16 cellular contexts compared by ENCODE assay signal in the genomic region with DNA sequence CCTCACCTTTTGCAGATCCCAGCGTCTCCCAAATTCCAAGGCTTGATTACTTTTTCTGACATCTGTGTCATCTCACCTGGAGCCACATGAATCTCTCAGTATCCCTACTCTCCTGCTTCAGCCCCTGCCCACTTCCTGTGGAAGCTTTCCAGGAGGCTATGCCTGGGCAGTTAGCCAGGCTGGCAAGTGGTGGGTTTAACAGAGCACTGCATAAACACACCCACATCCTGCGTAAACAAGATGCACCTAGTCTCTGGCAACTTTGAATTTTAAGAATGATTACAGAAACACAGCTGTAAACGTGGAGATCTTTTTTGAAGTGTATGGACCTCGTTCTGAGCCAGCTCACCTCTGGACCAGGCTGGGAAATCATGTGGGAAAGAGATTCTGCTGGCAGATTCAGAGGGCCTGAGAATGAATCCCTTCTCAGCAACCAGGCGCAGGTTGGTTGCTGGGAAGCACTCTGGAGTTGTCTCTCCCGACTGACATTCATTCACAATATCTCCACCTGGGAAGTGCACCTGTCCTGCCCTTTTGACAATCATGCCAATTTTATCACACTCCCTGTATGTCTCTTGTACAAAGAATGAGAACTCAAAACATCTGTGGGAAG. TPM values are rescaled to one million over a fixed set of nuclear protein-coding genes. Genes with fewer than 3 reads are reported as not detected.
A peak's percentile ranks its signal among the peaks of the same experiment; 100 is the strongest.
DNase-seq lines count a peak whose midpoint lies in the region; ATAC-seq and TF ChIP-seq lines count a peak whose summit lies in the region.
"Had no signal": no experiment of that assay in that cellular context is flagged by ENCODE, and none has a peak within 500 bp of the region (broad histone marks: within the 10 kb centered on the region; RNA-seq: fewer than 3 reads in every experiment).

No MANE protein-coding gene starts in this region.

- no peak for ATAC-seq in HG03108 (IDR thresholded peaks at IDR 0.05; ENCODE audit: unreplicated experiment)
- ATAC-seq in GM19035 (IDR thresholded peaks at IDR 0.05; ENCODE audit: unreplicated experiment), result no peak
- ATAC-seq: heart right ventricle had no signal

- H3K4me3 ChIP-seq in esophagus muscularis mucosa (no peak overlapping the region), esophagus squamous epithelium (no peak overlapping the region)
- H3K4me3 ChIP-seq: heart right ventricle, lung had no signal

- no peak for TF ChIP-seq CTCF in esophagus muscularis mucosa (IDR thresholded peaks at IDR 0.05)
- no peak for TF ChIP-seq CTCF in esophagus squamous epithelium (IDR thresholded peaks at IDR 0.05)

- 60% methylated on average over 6 of the region's 6 CpGs for WGBS in esophagus muscularis mucosa
- 53 to 60% methylated on average over 5 to 6 of the region's 6 CpGs for WGBS in esophagus squamous epithelium, 2 donors

- H3K4me1 ChIP-seq in esophagus muscularis mucosa (peaks cover 0 to 30% (median 21%) of the 10 kb centered on the region in 4 donors), esophagus squamous epithelium (peaks cover 0 to 4% (median 0%) of the 10 kb centered on the region in 3 donors)
- H3K4me1 ChIP-seq: heart right ventricle had no signal

- DNase-seq in COLO829 (ENCODE audit: low spot score) (peak; percentile 13), M059J (ENCODE audit: low read depth) (peak; percentile 79), NCI-H748 treated with DMSO at 0.1 percent for 48 hours (lab: John Stamatoyannopoulos, UW) (peak; percentile 14), esophagus muscularis mucosa (ENCODE audit: extremely low spot score) (peak; percentile 64), esophagus squamous epithelium (lab: John Stamatoyannopoulos, UW) (no peak), pons (ENCODE audit: low spot score) (no peak)
- DNase-seq: activated T-cell treated with anti-CD3 and anti-CD28 coated beads, Interleukin-2, amount 50 U/mL, for 24 hours; GF-D8; heart right ventricle; NCI-H1436 treated with DMSO at 0.1 percent for 48 hours; occipital lobe; stimulated activated CD4-positive, alpha-beta T cell treated with anti-CD3 and anti-CD28 coated beads, Interleukin-2, amount 100 ng/mL, for 48 hours; stimulated activated naive CD4-positive, alpha-beta T cell had no signal

- H3K9me3 ChIP-seq in esophagus muscularis mucosa (no peaks in the 10 kb centered on the region), esophagus squamous epithelium (no peaks in the 10 kb centered on the region)
- H3K9me3 ChIP-seq: heart right ventricle had no signal

- H3K27ac ChIP-seq in esophagus muscularis mucosa (replicated peaks in 1 of 4) (no peak overlapping the region), esophagus squamous epithelium (no peak overlapping the region)
- H3K27ac ChIP-seq: heart right ventricle had no signal

- H3K36me3 ChIP-seq in esophagus muscularis mucosa (no peaks in the 10 kb centered on the region), esophagus squamous epithelium (no peaks in the 10 kb centered on the region)
- H3K36me3 ChIP-seq: heart right ventricle had no signal

- no peak for TF ChIP-seq EP300 in esophagus muscularis mucosa (IDR thresholded peaks at IDR 0.05)

- intact Hi-C loops in esophagus muscularis mucosa (cut with DNase I) (no loop called here), esophagus squamous epithelium (cut with DNase I) (no loop called here)

- TF ChIP-seq POLR2A in esophagus muscularis mucosa (IDR thresholded peaks at IDR 0.05; ENCODE audit: low read depth) (no peak), esophagus squamous epithelium (IDR thresholded peaks at IDR 0.05) (no peak)

- H3K27me3 ChIP-seq in esophagus muscularis mucosa, result no peaks in the 10 kb centered on the region
- peaks cover 0 to 4% (median 0%) of the 10 kb centered on the region in 4 donors for H3K27me3 ChIP-seq in esophagus squamous epithelium

RNA-seq across cellular contexts. Expression of gene FANCC, which starts 55.7 kb away (rescaled TPM):
- 16.5 and 20.5 TPM in 2 replicates for total RNA-seq in M059J (2014; rRNA removed; shearing (Covaris generic))
- total RNA-seq in esophagus muscularis mucosa (1 to 10 TPM; 5.3 to 9.5 (median 6.8) TPM), esophagus squamous epithelium (1 to 10 TPM; 2.2 to 9.3 (median 6.5) TPM)

Comparison
In these comparisons a context has a peak if more than half of its experiments do, and no peak if none do; other contexts are left out.
1. DNase-seq: peak in COLO829 (single experiment), M059J (single experiment), NCI-H748 treated with DMSO at 0.1 percent for 48 hours (single experiment) and esophagus muscularis mucosa (single experiment); none in esophagus squamous epithelium (single experiment) and pons (single experiment).